ENCODE assay signal across 8 cellular contexts in the genomic region with DNA sequence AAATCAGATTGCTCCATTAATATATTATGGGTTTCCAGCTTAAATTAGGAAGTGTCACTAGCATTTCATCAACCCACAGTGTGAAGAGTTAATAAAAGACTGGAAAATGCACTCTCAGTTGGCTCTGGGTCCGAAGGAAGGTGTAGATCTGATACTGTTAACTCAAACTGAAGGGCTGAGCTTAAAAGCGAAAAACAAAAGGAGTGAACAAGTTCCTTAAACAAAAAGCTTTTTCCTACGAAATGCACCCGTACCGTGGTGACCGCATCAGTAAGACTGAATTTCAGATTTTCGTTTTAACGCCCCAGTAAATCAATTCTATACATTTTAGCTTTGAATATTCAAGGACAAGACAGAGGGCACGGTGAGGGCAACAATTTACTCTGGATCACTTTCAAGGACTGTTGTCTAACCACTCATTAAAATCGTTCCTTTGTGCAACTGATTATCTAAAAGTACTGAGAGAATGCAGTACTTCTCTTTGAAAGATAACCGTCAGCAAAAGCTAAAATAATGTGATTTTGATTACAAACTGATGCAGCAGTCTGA. TPM values are rescaled to one million over a fixed set of nuclear protein-coding genes. Genes with fewer than 3 reads are reported as not detected.
DNase-seq lines count a peak whose midpoint lies in the region; ATAC-seq, FAIRE-seq and TF ChIP-seq lines count a peak whose summit lies in the region.

No MANE protein-coding gene starts in this region.

- no TSS peak for BruUV-seq in K562 (replicated peaks; lab: Mats Ljungman, UMichigan)

- peak overlapping the region; percentile 83 for H3K4me2 ChIP-seq in A549
- H3K4me2 ChIP-seq in GM23248 (ENCODE audit: unreplicated experiment): peak overlapping the region; percentile 95
- peak overlapping the region; percentile 84 for H3K4me2 ChIP-seq in K562 (ENCODE audit: insufficient read depth, low read length)

- peaks cover 5% of the 10 kb centered on the region for H3K9me1 ChIP-seq in K562 (ENCODE audit: control insufficient read depth, insufficient read depth, low read length)

- TF ChIP-seq RAD21 in A549 (conservative IDR thresholded peaks at IDR 0.05 in 1 of 2, IDR thresholded peaks at IDR 0.05 in 1 of 2) (no peak), K562 (CRISPR knock-in tag; conservative IDR thresholded peaks at IDR 0.05 in 1 of 2, IDR thresholded peaks at IDR 0.05 in 1 of 2) (no peak)

- H3K9ac ChIP-seq in GM23248 (peak overlapping the region; percentile 87), K562 (ENCODE audit: insufficient read depth in 1 of 2, low read depth in 2 of 2, low read length in 2 of 2) (peak overlapping the region in 1 of 2 experiments; percentile 83; a peak in 2 of 4 replicates), mucosa of stomach (ENCODE audit: low read length) (no peak overlapping the region)

- H3K4me3 ChIP-seq in A549 (peak overlapping the region; percentile 77; the same call in 2 of the 3 replicates), GM23248 (peak overlapping the region; percentile 84), K562 (peak overlapping the region; percentile 62), mucosa of stomach (ENCODE audit: low read length) (peak overlapping the region; percentile 5)

- no peaks in the 10 kb centered on the region for H3K36me3 ChIP-seq in GM23248 (ENCODE audit: low read depth)
- no peaks in the 10 kb centered on the region for H3K36me3 ChIP-seq in K562 (ENCODE audit: control insufficient read depth, insufficient read depth, low read length)
- H3K36me3 ChIP-seq in mucosa of stomach (ENCODE audit: control insufficient read depth, insufficient read depth, low read length): no peaks in the 10 kb centered on the region

- POLR2A ChIA-PET in A549 (lab: Yijun Ruan, JAX): no interaction called here
- POLR2A ChIA-PET in K562 (lab: Yijun Ruan, JAX): interaction anchor here (0.6 to 4.7 kb wide), 6 partner anchors 12 to 1790 kb away, joined by 3 to 39 read pairs (median 3); partner anchors contain the start of gene ZCCHC9

- H3F3A ChIP-seq in GM23248 (ENCODE audit: insufficient read depth): 0 out of 2 replicates have a peak, but pooled peaks cover 3% of the 10 kb centered on the region

- in situ Hi-C loops in GM23248 (cut with MboI) (no loop called here), K562 (cut with MboI) (no loop called here)

- H4K20me1 ChIP-seq in GM23248 (ENCODE audit: insufficient read depth) (no peaks in the 10 kb centered on the region), K562 (replicated peaks; ENCODE audit: control insufficient read depth, insufficient read depth, low read length) (peaks cover 13% of the 10 kb centered on the region)

- H3K27me3 ChIP-seq in GM23248 (replicated peaks; ENCODE audit: insufficient read depth) (no peaks in the 10 kb centered on the region), K562 (ENCODE audit: control insufficient read depth in 2 of 2, insufficient read depth in 2 of 2, low read length in 2 of 2) (no peaks in the 10 kb centered on the region), mucosa of stomach (ENCODE audit: control insufficient read depth, insufficient read depth, low read length) (peaks cover 26% of the 10 kb centered on the region)

- intact Hi-C loops in K562 (cut with micrococcal nuclease): loop anchor here (5.0 kb wide), 2 partner anchors 100 to 275 kb away; partner anchors contain the start of genes JMY and TENT2

- CTCF ChIA-PET in A549 (lab: Yijun Ruan, JAX) (interaction anchor here (0.6 to 1.1 kb wide), 4 partner anchors 49 to 571 kb away, joined by 3 to 5 read pairs (median 4); no protein-coding TSS in a partner anchor), K562 (lab: Yijun Ruan, JAX; ENCODE audit: low intra/inter-chr PET ratio) (no interaction called here)

- no peak for TF ChIP-seq CTCF in A549 (IDR thresholded peaks at IDR 0.05)
- no peak for TF ChIP-seq CTCF in K562 (IDR thresholded peaks at IDR 0.05 in 2 of 3, conservative IDR thresholded peaks at IDR 0.05 in 1 of 3; ENCODE audit: insufficient read depth in 2 of 3, low read depth in 1 of 3, low read length in 3 of 3)

- WGBS in A549 (ENCODE audit: missing lambda C conversion rate): 70% methylated on average over 11 of the region's 11 CpGs
- 55 to 58% methylated on average over 11 of the region's 11 CpGs for WGBS in GM23248 (ENCODE audit: low coverage in 1 of 2, low lambda C conversion rate in 2 of 2, missing lambda C conversion rate in 2 of 2), 2 experiments
- WGBS in K562 (ENCODE audit: insufficient coverage, low coverage, missing lambda C conversion rate): 1% methylated on average over 11 of the region's 11 CpGs

- H3K4me1 ChIP-seq in A549 (peaks cover 15% of the 10 kb centered on the region; the same call in 2 of the 3 replicates), GM23248 (ENCODE audit: insufficient read depth) (peaks cover 22% of the 10 kb centered on the region), K562 (replicated peaks in 1 of 2; ENCODE audit: control insufficient read depth in 2 of 2, insufficient read depth in 2 of 2, low read length in 2 of 2) (peaks cover 18 to 25% of the 10 kb centered on the region in 2 experiments), mucosa of stomach (ENCODE audit: control insufficient read depth, insufficient read depth, low read length) (peaks cover 14% of the 10 kb centered on the region)

- H2AFZ ChIP-seq in GM23248 (peak overlapping the region; percentile 88), K562 (ENCODE audit: low read depth, low read length) (no peak overlapping the region)

- ATAC-seq in A549 (no peak), K562 (no peak), GM19328 (IDR thresholded peaks at IDR 0.05; ENCODE audit: unreplicated experiment) (no peak)

- H3K27ac ChIP-seq in A549 (no peak overlapping the region), GM23248 (no peak overlapping the region), K562 (ENCODE audit: extremely low read depth, low read depth, low read length) (no peak overlapping the region)

- no peak for TF ChIP-seq EP300 in A549 (IDR thresholded peaks at IDR 0.05)
- TF ChIP-seq EP300 in K562 (IDR thresholded peaks at IDR 0.05; ENCODE audit: low read length): no peak

- TF ChIP-seq POLR2A in A549 (IDR thresholded peaks at IDR 0.05; ENCODE audit: low read length) (no peak), K562 (conservative IDR thresholded peaks at IDR 0.05) (no peak)

- H3K9me3 ChIP-seq in A549: no peaks in the 10 kb centered on the region
- H3K9me3 ChIP-seq in GM23248 (ENCODE audit: low read depth): no peaks in the 10 kb centered on the region
- no peaks in the 10 kb centered on the region for H3K9me3 ChIP-seq in K562 (replicated peaks; ENCODE audit: control insufficient read depth, insufficient read depth, low read depth, low read length)
- H3K9me3 ChIP-seq in mucosa of stomach (ENCODE audit: control insufficient read depth, low read length): no peaks in the 10 kb centered on the region

- H3K79me2 ChIP-seq in GM23248 (ENCODE audit: insufficient read depth) (peaks cover 60% of the 10 kb centered on the region), K562 (ENCODE audit: control insufficient read depth, insufficient read depth, low read length) (peaks cover 63% of the 10 kb centered on the region)

- FAIRE-seq in A549 (lab: Jason Lieb, UNC) (no peak), K562 (lab: Jason Lieb, UNC) (peak; percentile 72)

- DNase-seq in A549 (ENCODE audit: low read depth in 1 of 2, low spot score in 1 of 2) (no peak), GM23248 (no peak), K562 (ENCODE audit: extremely low read depth in 1 of 4, low spot score in 3 of 4) (no peak), SW 1271 (lab: John Stamatoyannopoulos, UW) (no peak), anterior cingulate cortex (lab: John Stamatoyannopoulos, UW) (no peak), pons (ENCODE audit: low spot score) (no peak)

- H3K9me2 ChIP-seq in GM23248 (ENCODE audit: insufficient read depth): no peaks in the 10 kb centered on the region

TF ChIP-seq in A549, 52 proteins besides CTCF, POLR2A, EP300 and RAD21 (continues in another document):
- TF ChIP-seq POLR2AphosphoS2 (conservative IDR thresholded peaks at IDR 0.05; ENCODE audit: low read length) (no peak), NPAS2 (CRISPR knock-in tag; IDR thresholded peaks at IDR 0.05; ENCODE audit: borderline replicate concordance) (no peak)

TF ChIP-seq in K562, 482 proteins besides CTCF, POLR2A, EP300 and RAD21 (continues in another document):
- TF ChIP-seq MECOM (CRISPR knock-in tag; IDR thresholded peaks at IDR 0.05) (0 out of 2 replicates have a peak, but pooled peaks have one; percentile 21), HNRNPL (IDR thresholded peaks at IDR 0.05; ENCODE audit: low read depth, low read length) (no peak), CHD1 (IDR thresholded peaks at IDR 0.05; ENCODE audit: low read length) (peak; percentile 36), CHCHD3 (CRISPR knock-in tag; IDR thresholded peaks at IDR 0.05) (no peak), SMAD2 (IDR thresholded peaks at IDR 0.05; ENCODE audit: low read depth, low read length) (no peak)
- TF ChIP-seq, protein P1, sequence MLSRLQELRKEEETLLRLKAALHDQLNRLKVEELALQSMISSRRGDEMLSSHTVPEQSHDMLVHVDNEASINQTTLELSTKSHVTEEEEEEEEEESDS (CRISPR knock-in tag; IDR thresholded peaks at IDR 0.05): no peak

RNA-seq across cellular contexts. Expression of gene HOMER1, which starts 1.9 kb away (rescaled TPM):
- polyA plus RNA-seq in A549 (2011; rRNA removed): 5.6 and 9.3 TPM in 2 replicates
- polyA plus RNA-seq in A549 (2012; cell fraction: cytosol; rRNA removed): 1.2 and 1.6 TPM in 2 replicates
- 0.55 and 0.93 TPM in 2 replicates for polyA plus RNA-seq in A549 (2012; cell fraction: nucleus; rRNA removed)
- polyA plus RNA-seq in A549 (2017; fragmentation: RNase III; extraction: RNeasy Plus Mini Kit Qiagen cat#74134 plus additional on column Dnase treatment): 6.0 to 8.1 TPM (median 6.3 TPM) in 3 replicates
- 4.8 and 5.8 TPM in 2 replicates for polyA minus RNA-seq in A549 (2011; rRNA and poly(A)+ RNA removed)
- 6.1 and 11.1 TPM in 2 replicates for total RNA-seq in GM23248 (2014; rRNA removed; shearing (Covaris generic))
- polyA plus RNA-seq in GM23248 (2016; fragmentation: Nextera tagmentation; extraction: Ambion mirVana): 4.7 and 5.3 TPM in 2 replicates
- total RNA-seq in K562 (2011; cell fraction: chromatin; rRNA removed; ENCODE audit: low replicate concordance): 9.6 and 22.9 TPM in 2 replicates
- 7.6 and 9.0 TPM in 2 replicates for total RNA-seq in K562 (2011; cell fraction: nucleolus; rRNA removed)
- 10.0 and 12.4 TPM in 2 replicates for total RNA-seq in K562 (2011; cell fraction: nucleoplasm; rRNA removed)
- 9.9 and 11.0 TPM in 2 replicates for total RNA-seq in K562 (2014; rRNA removed)
- 30.1 and 31.0 TPM in 2 replicates for total RNA-seq in K562 (2014; rRNA removed; fragmentation: Illumina TruSeq; extraction: Trizol)
- total RNA-seq in K562 (2015; rRNA removed; fragmentation: Illumina TruSeq; extraction: Trizol): 35.7 and 39.9 TPM in 2 replicates
- 18.6 and 19.2 TPM in 2 replicates for total RNA-seq in K562 (2021)
- polyA plus RNA-seq in K562 (2011; rRNA removed): 9.0 and 9.4 TPM in 2 replicates
- 1.9 and 3.7 TPM in 2 replicates for polyA plus RNA-seq in K562 (2011; cell fraction: cytosol; rRNA removed)
- polyA plus RNA-seq in K562 (2011; cell fraction: nucleus; rRNA removed): 2.7 and 3.4 TPM in 2 replicates
- 5.8 and 13.7 TPM in 2 replicates for polyA plus RNA-seq in K562 (2012)
- 13.6 and 14.0 TPM in 2 replicates for polyA plus RNA-seq in K562 (2014; fragmentation: Illumina TruSeq; extraction: Trizol)
- polyA plus RNA-seq in K562 (2014; fragmentation: Nextera tagmentation; extraction: Ambion mirVana): 1 to 10 TPM; 6.3 to 8.4 TPM
- 6.6 and 7.0 TPM in 2 replicates for polyA plus RNA-seq in K562 (2014; rRNA removed)
- polyA minus RNA-seq in K562 (2011; rRNA and poly(A)+ RNA removed): 36.1 and 36.9 TPM in 2 replicates
- polyA minus RNA-seq in K562 (2011; cell fraction: cytosol; rRNA and poly(A)+ RNA removed): 21.1 and 21.9 TPM in 2 replicates
- polyA minus RNA-seq in K562 (2011; cell fraction: nucleus; rRNA and poly(A)+ RNA removed): 10.6 and 18.3 TPM in 2 replicates

Comparison
In these comparisons a context has a peak if more than half of its experiments do, and no peak if none do; other contexts are left out.
1. H3K4me3 ChIP-seq: peak in every context shown above with its lines; median percentile 84 in GM23248; 77 in A549; 62 in K562; 5 in mucosa of stomach.